Comparison of ENCODE assay signal across 11 cellular contexts in genomic region chr12:75862692-75863471, GRCh38.
A peak's percentile ranks its signal among the peaks of the same experiment; 100 is the strongest.
DNase-seq lines count a peak whose midpoint lies in the region; ATAC-seq, FAIRE-seq and TF ChIP-seq lines count a peak whose summit lies in the region.
"Had no signal": no experiment of that assay in that cellular context is flagged by ENCODE, and none has a peak within 500 bp of the region (broad histone marks: within the 10 kb centered on the region; RNA-seq: fewer than 3 reads in every experiment).

No MANE protein-coding gene starts in this region.

- peaks cover 3% of the 10 kb centered on the region for H3K27me3 Mint-ChIP-seq in activated naive CD4-positive, alpha-beta T cell treated with anti-CD3 and anti-CD28 coated beads for 36 hours (ENCODE audit: low read depth)
- H3K27me3 Mint-ChIP-seq: T-cell had no signal

- peak; percentile 77 to 87 for ATAC-seq in activated naive CD4-positive, alpha-beta T cell treated with anti-CD3 and anti-CD28 coated beads, Interleukin-2, amount 50 U/mL, for 72 hours
- no peak for ATAC-seq in HG03378 (IDR thresholded peaks at IDR 0.05; ENCODE audit: unreplicated experiment)
- ATAC-seq: T-cell had no signal

- no peak overlapping the region for H3K4me3 ChIP-seq in fibroblast of pulmonary artery (replicated peaks; ENCODE audit: low read depth, low read length)
- H3K4me3 ChIP-seq: colonic mucosa had no signal

- intact Hi-C loops in activated naive CD4-positive, alpha-beta T cell treated with anti-CD3 and anti-CD28 coated beads for 36 hours (cut with micrococcal nuclease), result no loop called here

- H3K36me3 Mint-ChIP-seq in activated naive CD4-positive, alpha-beta T cell treated with anti-CD3 and anti-CD28 coated beads, Interleukin-2, amount 50 U/mL, for 72 hours, result no peaks in the 10 kb centered on the region
- H3K36me3 Mint-ChIP-seq in activated naive CD4-positive, alpha-beta T cell treated with anti-CD3 and anti-CD28 coated beads for 36 hours (ENCODE audit: low read depth), result no peaks in the 10 kb centered on the region
- H3K36me3 Mint-ChIP-seq: T-cell had no signal

- peaks cover 6 to 9% of the 10 kb centered on the region in 2 donors for H3K9me3 Mint-ChIP-seq in activated naive CD4-positive, alpha-beta T cell treated with anti-CD3 and anti-CD28 coated beads, Interleukin-2, amount 50 U/mL, for 72 hours
- peaks cover 9% of the 10 kb centered on the region for H3K9me3 Mint-ChIP-seq in activated naive CD4-positive, alpha-beta T cell treated with anti-CD3 and anti-CD28 coated beads for 36 hours

- H3K4me1 Mint-ChIP-seq in activated naive CD4-positive, alpha-beta T cell treated with anti-CD3 and anti-CD28 coated beads for 36 hours (ENCODE audit: low read depth), result peaks cover 2% of the 10 kb centered on the region
- H3K4me1 Mint-ChIP-seq: T-cell had no signal

- H3K27ac Mint-ChIP-seq in activated naive CD4-positive, alpha-beta T cell treated with anti-CD3 and anti-CD28 coated beads, Interleukin-2, amount 50 U/mL, for 72 hours, result no peak overlapping the region
- no peak overlapping the region for H3K27ac Mint-ChIP-seq in activated naive CD4-positive, alpha-beta T cell treated with anti-CD3 and anti-CD28 coated beads for 36 hours
- H3K27ac Mint-ChIP-seq: T-cell had no signal

- no peak for TF ChIP-seq CTCF in fibroblast of pulmonary artery (IDR thresholded peaks at IDR 0.05; ENCODE audit: low read length, missing control alignments)

- no peak overlapping the region for H3K4me3 Mint-ChIP-seq in activated naive CD4-positive, alpha-beta T cell treated with anti-CD3 and anti-CD28 coated beads for 36 hours
- H3K4me3 Mint-ChIP-seq: T-cell had no signal

- CTCF ChIA-PET in activated naive CD4-positive, alpha-beta T cell treated with anti-CD3 and anti-CD28 coated beads for 36 hours (lab: Charles Lee), result no interaction called here

- DNase-seq in activated naive CD4-positive, alpha-beta T cell treated with anti-CD3 and anti-CD28 coated beads, Interleukin-2, amount 50 U/mL, for 72 hours (ENCODE audit: low spot score in 2 of 2), result no peak
- no peak for DNase-seq in activated naive CD4-positive, alpha-beta T cell treated with anti-CD3 and anti-CD28 coated beads for 36 hours
- DNase-seq in RKO (ENCODE audit: low spot score) (peak; percentile 98), fibroblast of pulmonary artery (ENCODE audit: low read depth) (peak; percentile 60), urothelium cell line (ENCODE audit: low spot score) (peak; percentile 11), HuH-7.5 (ENCODE audit: low spot score) (no peak), GF-D8 (lab: John Stamatoyannopoulos, UW) (no peak)
- DNase-seq: colonic mucosa, T-cell had no signal

- FAIRE-seq in urothelium cell line (lab: Jason Lieb, UNC), result no peak
- FAIRE-seq: H1 had no signal

Comparison
In these comparisons a context has a peak if more than half of its experiments do, and no peak if none do; other contexts are left out.
1. DNase-seq: peak in RKO (single experiment), fibroblast of pulmonary artery (single experiment) and urothelium cell line (single experiment); none in activated naive CD4-positive, alpha-beta T cell treated with anti-CD3 and anti-CD28 coated beads, Interleukin-2, amount 50 U/mL, for 72 hours (0 of 2), activated naive CD4-positive, alpha-beta T cell treated with anti-CD3 and anti-CD28 coated beads for 36 hours (single experiment), HuH-7.5 (single experiment) and GF-D8 (single experiment).